Comparison of ENCODE assay signal across 8 cellular contexts in genomic region chr16:48613061-48613957, GRCh38. TPM values are rescaled to one million over a fixed set of nuclear protein-coding genes. Genes with fewer than 3 reads are reported as not detected.
DNase-seq lines count a peak whose midpoint lies in the region; ATAC-seq and TF ChIP-seq lines count a peak whose summit lies in the region.

No MANE protein-coding gene starts in this region.

- peak overlapping the region; percentile 68 for H3K4me3 Mint-ChIP-seq in activated T-helper 1 cell treated with anti-CD3 and anti-CD28 coated beads, Interleukin-12 subunit alpha, Interleukin-12 subunit beta, Interleukin-2, Interleukin-4 antibody, amounts not matched to agents 30 ng/mL and 10 ng/mL and 1 ng/mL, durations not matched to agents 14 hours and 24 hours and 36 hours

- H3K27me3 Mint-ChIP-seq in activated T-helper 1 cell treated with anti-CD3 and anti-CD28 coated beads, Interleukin-12 subunit alpha, Interleukin-12 subunit beta, Interleukin-2, Interleukin-4 antibody, amounts not matched to agents 30 ng/mL and 10 ng/mL and 1 ng/mL, durations not matched to agents 14 hours and 24 hours and 36 hours (ENCODE audit: insufficient read depth) = no peaks in the 10 kb centered on the region

- TF ChIP-seq CTCF in thyroid gland (IDR thresholded peaks at IDR 0.05) = no peak

- H3K27me3 ChIP-seq in thyroid gland = no peaks in the 10 kb centered on the region

- DNase-seq in DMS53 treated with DMSO at 0.1 percent for 48 hours (lab: John Stamatoyannopoulos, UW; ENCODE audit: unreplicated experiment) = peak; percentile 87
- peak; percentile 38 for DNase-seq in MV-4-11 (lab: John Stamatoyannopoulos, UW)
- peak; percentile 64 for DNase-seq in activated T-helper 1 cell treated with anti-CD3 and anti-CD28 coated beads, Interleukin-12 subunit alpha, Interleukin-12 subunit beta, Interleukin-2, Interleukin-4 antibody, amounts not matched to agents 30 ng/mL and 10 ng/mL and 1 ng/mL, durations not matched to agents 14 hours and 24 hours and 36 hours (ENCODE audit: low spot score)
- DNase-seq in kidney tubule cell (ENCODE audit: low spot score) = peak; percentile 55
- DNase-seq in thyroid gland = no peak
- DNase-seq in D341Med (ENCODE audit: low spot score) = no peak

- peaks cover 5% of the 10 kb centered on the region for H3K36me3 Mint-ChIP-seq in activated T-helper 1 cell treated with anti-CD3 and anti-CD28 coated beads, Interleukin-12 subunit alpha, Interleukin-12 subunit beta, Interleukin-2, Interleukin-4 antibody, amounts not matched to agents 30 ng/mL and 10 ng/mL and 1 ng/mL, durations not matched to agents 14 hours and 24 hours and 36 hours (ENCODE audit: low read depth)

- H3K4me1 ChIP-seq in thyroid gland = peaks cover 21 to 28% of the 10 kb centered on the region in 2 donors

- ATAC-seq in GM21528 (IDR thresholded peaks at IDR 0.05; ENCODE audit: low FRiP score, unreplicated experiment) (peak; percentile 48), HG03039 (IDR thresholded peaks at IDR 0.05; ENCODE audit: unreplicated experiment) (no peak)

- 52 to 56% methylated on average over 5 of the region's 5 CpGs for WGBS in thyroid gland, 2 donors

- intact Hi-C loops in activated T-helper 1 cell treated with anti-CD3 and anti-CD28 coated beads, Interleukin-12 subunit alpha, Interleukin-12 subunit beta, Interleukin-2, Interleukin-4 antibody, amounts not matched to agents 30 ng/mL and 10 ng/mL and 1 ng/mL, durations not matched to agents 14 hours and 24 hours and 36 hours (cut with micrococcal nuclease) = loop anchor here (1.0 to 5.0 kb wide), 5 partner anchors 10 to 1641 kb away; partner anchors contain the start of genes DNAJA2 and NETO2
- intact Hi-C loops in thyroid gland (cut with DNase I) = no loop called here

- H3K4me1 Mint-ChIP-seq in activated T-helper 1 cell treated with anti-CD3 and anti-CD28 coated beads, Interleukin-12 subunit alpha, Interleukin-12 subunit beta, Interleukin-2, Interleukin-4 antibody, amounts not matched to agents 30 ng/mL and 10 ng/mL and 1 ng/mL, durations not matched to agents 14 hours and 24 hours and 36 hours (ENCODE audit: low read depth) = peaks cover 69% of the 10 kb centered on the region

- no peak overlapping the region for H3K4me3 ChIP-seq in thyroid gland (replicated peaks in 1 of 3)

- no peaks in the 10 kb centered on the region for H3K9me3 ChIP-seq in thyroid gland

- H3K27ac ChIP-seq in thyroid gland = peak overlapping the region in 2 of 3 donors; percentile 28 to 36

- H3K27ac Mint-ChIP-seq in activated T-helper 1 cell treated with anti-CD3 and anti-CD28 coated beads, Interleukin-12 subunit alpha, Interleukin-12 subunit beta, Interleukin-2, Interleukin-4 antibody, amounts not matched to agents 30 ng/mL and 10 ng/mL and 1 ng/mL, durations not matched to agents 14 hours and 24 hours and 36 hours = peak overlapping the region; percentile 93

- H3K36me3 ChIP-seq in thyroid gland = no peaks in the 10 kb centered on the region

- peaks cover 3% of the 10 kb centered on the region for H3K9me3 Mint-ChIP-seq in activated T-helper 1 cell treated with anti-CD3 and anti-CD28 coated beads, Interleukin-12 subunit alpha, Interleukin-12 subunit beta, Interleukin-2, Interleukin-4 antibody, amounts not matched to agents 30 ng/mL and 10 ng/mL and 1 ng/mL, durations not matched to agents 14 hours and 24 hours and 36 hours

- TF ChIP-seq POLR2A in thyroid gland (IDR thresholded peaks at IDR 0.05) = no peak

RNA-seq across cellular contexts. Expression of gene N4BP1, which starts 3.3 kb away (rescaled TPM):
- total RNA-seq in activated T-helper 1 cell treated with anti-CD3 and anti-CD28 coated beads, Interleukin-12 subunit alpha, Interleukin-12 subunit beta, Interleukin-2, Interleukin-4 antibody, amounts not matched to agents 30 ng/mL and 10 ng/mL and 1 ng/mL, durations not matched to agents 14 hours and 24 hours and 36 hours = 54.3 and 55.8 TPM in 2 replicates
- total RNA-seq in thyroid gland = 10 to 100 TPM; 26.1 to 47.0 (median 36.3) TPM

Comparison
In these comparisons a context has a peak if more than half of its experiments do, and no peak if none do; other contexts are left out.
1. DNase-seq: peak in DMS53 treated with DMSO at 0.1 percent for 48 hours (single experiment), MV-4-11 (single experiment), activated T-helper 1 cell treated with anti-CD3 and anti-CD28 coated beads, Interleukin-12 subunit alpha, Interleukin-12 subunit beta, Interleukin-2, Interleukin-4 antibody, amounts not matched to agents 30 ng/mL and 10 ng/mL and 1 ng/mL, durations not matched to agents 14 hours and 24 hours and 36 hours (single experiment) and kidney tubule cell (single experiment); none in thyroid gland (0 of 2) and D341Med (single experiment).